In genomic region chr1:13513885-13514546, GRCh38 we compare ENCODE assay signal across 12 cellular contexts. TPM values are rescaled to one million over a fixed set of nuclear protein-coding genes. Genes with fewer than 3 reads are reported as not detected.
DNase-seq lines count a peak whose midpoint lies in the region; ATAC-seq and TF ChIP-seq lines count a peak whose summit lies in the region.
"Had no signal": no experiment of that assay in that cellular context is flagged by ENCODE, and none has a peak within 500 bp of the region (broad histone marks: within the 10 kb centered on the region; RNA-seq: fewer than 3 reads in every experiment).

A gene with protein sequence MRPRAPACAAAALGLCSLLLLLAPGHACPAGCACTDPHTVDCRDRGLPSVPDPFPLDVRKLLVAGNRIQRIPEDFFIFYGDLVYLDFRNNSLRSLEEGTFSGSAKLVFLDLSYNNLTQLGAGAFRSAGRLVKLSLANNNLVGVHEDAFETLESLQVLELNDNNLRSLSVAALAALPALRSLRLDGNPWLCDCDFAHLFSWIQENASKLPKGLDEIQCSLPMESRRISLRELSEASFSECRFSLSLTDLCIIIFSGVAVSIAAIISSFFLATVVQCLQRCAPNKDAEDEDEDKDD (minus strand): TSS chr1:13514003. CDS start chr1:13513593, 410 bp downstream.

- H3K4me1 ChIP-seq in DND-41 (ENCODE audit: insufficient read depth, low read length) (peaks cover 45% of the 10 kb centered on the region), HUES6 (ENCODE audit: control insufficient read depth, insufficient read depth, low read length) (peaks cover 2% of the 10 kb centered on the region; the same call in 1 of the 2 replicates), ectodermal cell (ENCODE audit: control insufficient read depth, insufficient read depth, low read length) (peaks cover 4% of the 10 kb centered on the region), SJCRH30 (no peaks in the 10 kb centered on the region), vagina (peaks cover 6% of the 10 kb centered on the region)

- H3K79me2 ChIP-seq in DND-41 (ENCODE audit: insufficient read depth, low read length): peaks cover 53% of the 10 kb centered on the region

- H3K9me3 ChIP-seq in DND-41 (ENCODE audit: insufficient read depth, low read length, severe bottlenecking): no peaks in the 10 kb centered on the region
- H3K9me3 ChIP-seq in HUES6 (ENCODE audit: control insufficient read depth, insufficient read depth, low read depth, low read length): peaks cover 4% of the 10 kb centered on the region; the same call in 1 of the 2 replicates
- H3K9me3 ChIP-seq in ectodermal cell (ENCODE audit: control insufficient read depth, low read length): no peaks in the 10 kb centered on the region
- H3K9me3 ChIP-seq in SJCRH30 (replicated peaks): no peaks in the 10 kb centered on the region
- no peaks in the 10 kb centered on the region for H3K9me3 ChIP-seq in vagina

- H3K4me3 Mint-ChIP-seq in nephron (peak within 1 kb of the TSS; percentile 65 to 75 (median 69)), natural killer cell (no peak within 1 kb of the TSS)
- H3K4me3 Mint-ChIP-seq in effector memory CD8-positive, alpha-beta T cell: no peak within 1 kb of the TSS

- H3K27ac Mint-ChIP-seq in nephron: no peak within 1 kb of the TSS
- no peak within 1 kb of the TSS for H3K27ac Mint-ChIP-seq in natural killer cell
- H3K27ac Mint-ChIP-seq in effector memory CD8-positive, alpha-beta T cell: no peak within 1 kb of the TSS

- peak; percentile 81 for TF ChIP-seq CTCF in DND-41 (IDR thresholded peaks at IDR 0.05; ENCODE audit: borderline replicate concordance, extremely low read depth, low read length, poor library complexity, severe bottlenecking)
- TF ChIP-seq CTCF in nephron (IDR thresholded peaks at IDR 0.05; ENCODE audit: unreplicated experiment in 3 of 3): no peak
- TF ChIP-seq CTCF in natural killer cell (IDR thresholded peaks at IDR 0.05): no peak
- no peak for TF ChIP-seq CTCF in vagina (IDR thresholded peaks at IDR 0.05)

- peak within 1 kb of the TSS; percentile 91 for H3K4me2 ChIP-seq in DND-41 (ENCODE audit: insufficient read depth, low read length)

- H3K4me1 Mint-ChIP-seq in nephron (peaks cover 33% of the 10 kb centered on the region), natural killer cell (no peaks in the 10 kb centered on the region)
- H3K4me1 Mint-ChIP-seq in effector memory CD8-positive, alpha-beta T cell (ENCODE audit: low read depth in 2 of 2): no peaks in the 10 kb centered on the region

- no peak for TF ChIP-seq POLR2A in vagina (IDR thresholded peaks at IDR 0.05)

- H3K27ac ChIP-seq in DND-41 (ENCODE audit: low read length) (peak within 1 kb of the TSS; percentile 94), HUES6 (ENCODE audit: low read depth, low read length) (no peak within 1 kb of the TSS), ectodermal cell (ENCODE audit: insufficient read depth, low read depth, low read length, poor library complexity, severe bottlenecking) (no peak within 1 kb of the TSS), SJCRH30 (no peak within 1 kb of the TSS), vagina (no peak within 1 kb of the TSS)

- ATAC-seq in DND-41 (ENCODE audit: insufficient read depth, low read depth) (peak; percentile 92), natural killer cell (no peak)
- ATAC-seq in effector memory CD8-positive, alpha-beta T cell (replicated peaks): no peak

- peaks cover 28% of the 10 kb centered on the region for H4K20me1 ChIP-seq in DND-41 (ENCODE audit: insufficient read depth, low read length)

- H3K9ac ChIP-seq in DND-41 (ENCODE audit: low read depth, low read length) (peak within 1 kb of the TSS; percentile 86), HUES6 (ENCODE audit: low read length) (no peak within 1 kb of the TSS)

- H3K9me3 Mint-ChIP-seq in nephron (peaks cover 1% of the 10 kb centered on the region), natural killer cell (no peaks in the 10 kb centered on the region)
- peaks cover 0 to under 1% of the 10 kb centered on the region in 2 donors for H3K9me3 Mint-ChIP-seq in effector memory CD8-positive, alpha-beta T cell

- H3K36me3 Mint-ChIP-seq in nephron (ENCODE audit: low read depth) (peaks cover under 1% of the 10 kb centered on the region), natural killer cell (no peaks in the 10 kb centered on the region)
- H3K36me3 Mint-ChIP-seq in effector memory CD8-positive, alpha-beta T cell (ENCODE audit: insufficient read depth): peaks cover 3% of the 10 kb centered on the region

- H3K27me3 ChIP-seq in DND-41 (ENCODE audit: insufficient read depth, low read length, poor library complexity) (no peaks in the 10 kb centered on the region), HUES6 (ENCODE audit: control insufficient read depth, insufficient read depth, low read length) (peaks cover 98% of the 10 kb centered on the region), ectodermal cell (ENCODE audit: control insufficient read depth, insufficient read depth, low read length, poor library complexity, severe bottlenecking) (peaks cover 92% of the 10 kb centered on the region), SJCRH30 (peaks cover 34% of the 10 kb centered on the region), vagina (no peaks in the 10 kb centered on the region)

- intact Hi-C loops in natural killer cell (cut with micrococcal nuclease): no loop called here
- intact Hi-C loops in vagina (cut with DNase I): no loop called here

- DNase-seq in DND-41: peak; percentile 88
- DNase-seq in SJCRH30: no peak
- no peak for DNase-seq in natural killer cell
- no peak for DNase-seq in vagina (ENCODE audit: extremely low spot score in 2 of 2)
- DNase-seq in effector memory CD8-positive, alpha-beta T cell: no peak
- DNase-seq: activated CD4-positive, alpha-beta T cell treated with anti-CD3 and anti-CD28 coated beads, Interleukin-2, amount 50 U/mL, for 4 hours; aorta; NCI-H146; stimulated activated naive CD4-positive, alpha-beta T cell treated with Interleukin-2 at 50 U/mL for 16 hours had no signal

- H3K36me3 ChIP-seq in DND-41 (ENCODE audit: insufficient read depth, low read length) (peaks cover 32% of the 10 kb centered on the region), HUES6 (ENCODE audit: control insufficient read depth, insufficient read depth, low read length) (no peaks in the 10 kb centered on the region), ectodermal cell (ENCODE audit: control insufficient read depth, insufficient read depth, low read length) (no peaks in the 10 kb centered on the region), SJCRH30 (no peaks in the 10 kb centered on the region), vagina (no peaks in the 10 kb centered on the region)

- WGBS in ectodermal cell, 2 experiments: 7% methylated on average over 36 of the region's 36 CpGs

- H3K4me3 ChIP-seq in DND-41 (ENCODE audit: low read depth in 1 of 2, low read length in 2 of 2): peak within 1 kb of the TSS; percentile 33 to 96
- H3K4me3 ChIP-seq in HUES6 (ENCODE audit: low read depth, low read length): peak within 1 kb of the TSS; percentile 59
- H3K4me3 ChIP-seq in ectodermal cell (ENCODE audit: insufficient read depth, low read depth, low read length): peak within 1 kb of the TSS; percentile 7
- no peak within 1 kb of the TSS for H3K4me3 ChIP-seq in SJCRH30
- H3K4me3 ChIP-seq in vagina: peak within 1 kb of the TSS in 1 of 2 donors; percentile 28

- peak within 1 kb of the TSS; percentile 78 for H2AFZ ChIP-seq in DND-41 (ENCODE audit: low read depth, low read length)

- H3K27me3 Mint-ChIP-seq in nephron (ENCODE audit: low read depth) (peaks cover 97% of the 10 kb centered on the region), natural killer cell (ENCODE audit: low read depth in 2 of 2) (peaks cover 13 to 20% of the 10 kb centered on the region in 2 donors)
- H3K27me3 Mint-ChIP-seq in effector memory CD8-positive, alpha-beta T cell: peaks cover 30 to 86% of the 10 kb centered on the region in 2 donors

RNA-seq across cellular contexts. Expression of the gene that starts here (rescaled TPM):
- polyA plus RNA-seq in ectodermal cell (2013, experiment 1 of 4): not detected
- not detected for polyA plus RNA-seq in ectodermal cell (2013, experiment 2 of 4)
- not detected for polyA plus RNA-seq in ectodermal cell (2013, experiment 3 of 4)
- polyA plus RNA-seq in ectodermal cell (2013, experiment 4 of 4): not detected
- total RNA-seq in SJCRH30 (2014; rRNA removed; shearing (Covaris generic)): not detected in 2 replicates
- not detected for total RNA-seq in natural killer cell
- total RNA-seq in vagina: 2.5 TPM
- total RNA-seq: aorta had no signal
- polyA plus RNA-seq: aorta had no signal

Comparison
In these comparisons a context has a peak if more than half of its experiments do, and no peak if none do; other contexts are left out.
1. H3K4me3 Mint-ChIP-seq: peak in nephron (3 of 3); none in natural killer cell (single experiment) and effector memory CD8-positive, alpha-beta T cell (0 of 2).